Comparison of ENCODE assay signal across 8 cellular contexts in genomic region chr16:68328151-68328859, GRCh38. TPM values are rescaled to one million over a fixed set of nuclear protein-coding genes. Genes with fewer than 3 reads are reported as not detected.
DNase-seq lines count a peak whose midpoint lies in the region; ATAC-seq, FAIRE-seq and TF ChIP-seq lines count a peak whose summit lies in the region.

No MANE protein-coding gene starts in this region.

- H3K9ac ChIP-seq in NT2/D1 (ENCODE audit: insufficient read length, low read depth) (no peak overlapping the region), endothelial cell of umbilical vein (replicated peaks; ENCODE audit: extremely low read depth, insufficient read depth, low read length) (no peak overlapping the region)

- H3K36me3 ChIP-seq in NT2/D1 (ENCODE audit: insufficient read depth, insufficient read length, low read length) (peaks cover 73% of the 10 kb centered on the region), endothelial cell of umbilical vein (ENCODE audit: control insufficient read depth in 2 of 2, extremely low read depth in 1 of 2, insufficient read depth in 2 of 2, low read length in 2 of 2) (peaks cover 2 to 3% of the 10 kb centered on the region in 2 experiments)

- no peak for TF ChIP-seq POLR2A in endothelial cell of umbilical vein (IDR thresholded peaks at IDR 0.05; ENCODE audit: low read depth, low read length)

- intact Hi-C loops in endothelial cell of umbilical vein (cut with micrococcal nuclease): loop anchor here (1.0 to 10.0 kb wide), 5 partner anchors 17 to 244 kb away; partner anchors contain the start of genes NFATC3 and PRMT7

- no peak overlapping the region for H3K4me2 ChIP-seq in endothelial cell of umbilical vein (ENCODE audit: insufficient read depth, low read length)

- no peaks in the 10 kb centered on the region for H3K79me2 ChIP-seq in endothelial cell of umbilical vein (ENCODE audit: control insufficient read depth, insufficient read depth, low read length)

- BruUV-seq in endothelial cell of umbilical vein (replicated peaks; lab: Mats Ljungman, UMichigan): no TSS peak

- CTCF ChIA-PET in endothelial cell of umbilical vein (lab: Charles Lee): interaction anchor here (0.6 to 7.0 kb wide), 19 partner anchors 9 to 94 kb away, joined by 3 to 212 read pairs (median 4); partner anchors contain the start of genes PLA2G15, PRMT7, SLC7A6 and SLC7A6OS

- dilution Hi-C loops in endothelial cell of umbilical vein (cut with MboI; ENCODE audit: extremely low pct_ligation_motif_present, low sequenced_read_pairs): no loop called here

- H3K4me3 ChIP-seq in AG10803 (ENCODE audit: low read length) (no peak overlapping the region), NT2/D1 (ENCODE audit: insufficient read length, low read depth) (no peak overlapping the region), endothelial cell of umbilical vein (replicated peaks in 1 of 3; ENCODE audit: insufficient read depth in 1 of 3, low read depth in 1 of 3, low read length in 3 of 3) (no peak overlapping the region)

- peak; percentile 77 for ATAC-seq in GM18909 (IDR thresholded peaks at IDR 0.05; ENCODE audit: poor library complexity, unreplicated experiment)

- H3K9me1 ChIP-seq in endothelial cell of umbilical vein (replicated peaks; ENCODE audit: control insufficient read depth, extremely low read depth, insufficient read depth, low read length): no peaks in the 10 kb centered on the region

- no peak overlapping the region for H2AFZ ChIP-seq in endothelial cell of umbilical vein (ENCODE audit: low read depth, low read length)

- TF ChIP-seq CTCF in AG10803 (conservative IDR thresholded peaks at IDR 0.05; ENCODE audit: low read length) (peak; percentile 97), endothelial cell of umbilical vein (IDR thresholded peaks at IDR 0.05; ENCODE audit: extremely low read depth in 1 of 2, insufficient read depth in 1 of 2, low read depth in 1 of 2, low read length in 2 of 2) (peak; percentile 87 to 97)

- POLR2A ChIA-PET in endothelial cell of umbilical vein (lab: Charles Lee): no interaction called here

- peak; percentile 89 for FAIRE-seq in endothelial cell of umbilical vein (lab: Jason Lieb, UNC)

- H3K4me1 ChIP-seq in NT2/D1 (ENCODE audit: insufficient read depth, insufficient read length): peaks cover 3% of the 10 kb centered on the region
- peaks cover 34% of the 10 kb centered on the region for H3K4me1 ChIP-seq in endothelial cell of umbilical vein (ENCODE audit: control insufficient read depth, extremely low read depth, insufficient read depth, low read length)

- H3K9me3 ChIP-seq in NT2/D1 (ENCODE audit: insufficient read depth, low read length) (no peaks in the 10 kb centered on the region), endothelial cell of umbilical vein (replicated peaks; ENCODE audit: control insufficient read depth, insufficient read depth, low read length) (no peaks in the 10 kb centered on the region)

- DNase-seq in AG10803 (ENCODE audit: low read depth) (peak; percentile 81), HUDEP-2 (lab: John Stamatoyannopoulos, UW; ENCODE audit: unreplicated experiment in 76 of 76) (peak in 71 of 76 experiments; percentile 10 to 83 (median 57)), NT2/D1 (ENCODE audit: low read depth, low spot score) (peak; percentile 87), endothelial cell of umbilical vein (ENCODE audit: low read depth, low spot score) (peak; percentile 83), middle frontal gyrus (ENCODE audit: extremely low spot score, low spot score) (peak; percentile 52)
- DNase-seq in activated CD8-positive, alpha-beta memory T cell treated with anti-CD3 and anti-CD28 coated beads, Interleukin-2, amount 50 U/mL, for 24 hours (ENCODE audit: extremely low read depth): peak; percentile 53
- DNase-seq in stimulated activated CD8-positive, alpha-beta memory T cell treated with anti-CD3 and anti-CD28 coated beads, Interleukin-4, amount 100 ng/mL, for 4 hours (ENCODE audit: low read depth in 2 of 2, low spot score in 1 of 2): peak; percentile 58 to 61

- H3K27me3 ChIP-seq in NT2/D1 (ENCODE audit: insufficient read depth, insufficient read length) (no peaks in the 10 kb centered on the region), endothelial cell of umbilical vein (ENCODE audit: control insufficient read depth in 2 of 2, insufficient read depth in 2 of 2, low read length in 2 of 2) (no peaks in the 10 kb centered on the region)

- H4K20me1 ChIP-seq in endothelial cell of umbilical vein (replicated peaks; ENCODE audit: control insufficient read depth, extremely low read depth, insufficient read depth, low read length): no peaks in the 10 kb centered on the region

- no peak overlapping the region for H3K27ac ChIP-seq in endothelial cell of umbilical vein (ENCODE audit: insufficient read depth, low read depth, low read length)

TF ChIP-seq in endothelial cell of umbilical vein, 7 proteins besides CTCF, POLR2A, EP300 and RAD21:
- TF ChIP-seq GATA2 (IDR thresholded peaks at IDR 0.05; ENCODE audit: insufficient read depth, insufficient read length, low read depth, low read length): no peak
- TF ChIP-seq FOS (IDR thresholded peaks at IDR 0.05; ENCODE audit: borderline replicate concordance, insufficient read depth, low read length): no peak
- TF ChIP-seq POLR2AphosphoS5 (IDR thresholded peaks at IDR 0.05; ENCODE audit: insufficient read depth, low read depth, low read length): no peak
- no peak for TF ChIP-seq JUN (IDR thresholded peaks at IDR 0.05; ENCODE audit: borderline replicate concordance, insufficient read depth, insufficient read length, low read depth)
- no peak for TF ChIP-seq MYC (IDR thresholded peaks at IDR 0.05; ENCODE audit: low read depth, low read length)
- TF ChIP-seq EZH2 (IDR thresholded peaks at IDR 0.05; ENCODE audit: borderline replicate concordance, low read depth, low read length, severe bottlenecking): no peak
- TF ChIP-seq, protein P1, sequence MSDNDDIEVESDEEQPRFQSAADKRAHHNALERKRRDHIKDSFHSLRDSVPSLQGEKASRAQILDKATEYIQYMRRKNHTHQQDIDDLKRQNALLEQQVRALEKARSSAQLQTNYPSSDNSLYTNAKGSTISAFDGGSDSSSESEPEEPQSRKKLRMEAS (IDR thresholded peaks at IDR 0.05; ENCODE audit: insufficient read depth, insufficient read length): no peak
TF ChIP-seq in endothelial cell of umbilical vein: peak in this region for 0.

RNA-seq across cellular contexts. Expression of gene PRMT7, which starts 17.5 kb away (rescaled TPM):
- total RNA-seq in endothelial cell of umbilical vein: 33.8 and 43.4 TPM in 2 replicates
- polyA plus RNA-seq in endothelial cell of umbilical vein: 54.6 and 57.9 TPM in 2 replicates
- 30.6 and 34.2 TPM in 2 replicates for polyA plus RNA-seq in endothelial cell of umbilical vein (2011; cell fraction: cytosol; rRNA removed)
- 255 and 271 TPM in 2 replicates for polyA plus RNA-seq in endothelial cell of umbilical vein (2011; cell fraction: nucleus; rRNA removed)
- polyA plus RNA-seq in endothelial cell of umbilical vein (2012): 29.6 and 30.4 TPM in 2 replicates
- polyA minus RNA-seq in endothelial cell of umbilical vein: 52.7 and 66.7 TPM in 2 replicates
- polyA minus RNA-seq in endothelial cell of umbilical vein (2011; cell fraction: cytosol; rRNA and poly(A)+ RNA removed): 44.1 TPM
- polyA minus RNA-seq in endothelial cell of umbilical vein (2011; cell fraction: nucleus; rRNA and poly(A)+ RNA removed): 52.5 and 55.0 TPM in 2 replicates

RNA-seq across cellular contexts. Expression of gene SLC7A6OS, which starts 17.6 kb away (rescaled TPM):
- total RNA-seq in endothelial cell of umbilical vein: 22.0 and 22.9 TPM in 2 replicates
- polyA plus RNA-seq in endothelial cell of umbilical vein: 7.1 and 8.3 TPM in 2 replicates
- polyA plus RNA-seq in endothelial cell of umbilical vein (2011; cell fraction: cytosol; rRNA removed): 7.5 and 7.8 TPM in 2 replicates
- 22.1 and 25.3 TPM in 2 replicates for polyA plus RNA-seq in endothelial cell of umbilical vein (2011; cell fraction: nucleus; rRNA removed)
- polyA plus RNA-seq in endothelial cell of umbilical vein (2012): 11.1 and 13.5 TPM in 2 replicates
- polyA minus RNA-seq in endothelial cell of umbilical vein: 10.5 and 11.7 TPM in 2 replicates
- polyA minus RNA-seq in endothelial cell of umbilical vein (2011; cell fraction: cytosol; rRNA and poly(A)+ RNA removed): 8.7 TPM
- 17.4 and 18.6 TPM in 2 replicates for polyA minus RNA-seq in endothelial cell of umbilical vein (2011; cell fraction: nucleus; rRNA and poly(A)+ RNA removed)
